ENCODE assay signal across 6 cellular contexts in genomic region chr15:52301265-52301847, GRCh38.
"Had no signal": no experiment of that assay in that cellular context is flagged by ENCODE, and none has a peak within 500 bp of the region (broad histone marks: within the 10 kb centered on the region; RNA-seq: fewer than 3 reads in every experiment).

No MANE protein-coding gene starts in this region.

- FAIRE-seq: G401.6, GM12878, GM12891, GM18507 had no signal

- H3K4me3 ChIP-seq: GM12878 had no signal

- ATAC-seq: GM12878 had no signal

- DNase-seq: GDM1, GF-D8 had no signal
